ENCODE assay signal across 8 cellular contexts in the genomic region with DNA sequence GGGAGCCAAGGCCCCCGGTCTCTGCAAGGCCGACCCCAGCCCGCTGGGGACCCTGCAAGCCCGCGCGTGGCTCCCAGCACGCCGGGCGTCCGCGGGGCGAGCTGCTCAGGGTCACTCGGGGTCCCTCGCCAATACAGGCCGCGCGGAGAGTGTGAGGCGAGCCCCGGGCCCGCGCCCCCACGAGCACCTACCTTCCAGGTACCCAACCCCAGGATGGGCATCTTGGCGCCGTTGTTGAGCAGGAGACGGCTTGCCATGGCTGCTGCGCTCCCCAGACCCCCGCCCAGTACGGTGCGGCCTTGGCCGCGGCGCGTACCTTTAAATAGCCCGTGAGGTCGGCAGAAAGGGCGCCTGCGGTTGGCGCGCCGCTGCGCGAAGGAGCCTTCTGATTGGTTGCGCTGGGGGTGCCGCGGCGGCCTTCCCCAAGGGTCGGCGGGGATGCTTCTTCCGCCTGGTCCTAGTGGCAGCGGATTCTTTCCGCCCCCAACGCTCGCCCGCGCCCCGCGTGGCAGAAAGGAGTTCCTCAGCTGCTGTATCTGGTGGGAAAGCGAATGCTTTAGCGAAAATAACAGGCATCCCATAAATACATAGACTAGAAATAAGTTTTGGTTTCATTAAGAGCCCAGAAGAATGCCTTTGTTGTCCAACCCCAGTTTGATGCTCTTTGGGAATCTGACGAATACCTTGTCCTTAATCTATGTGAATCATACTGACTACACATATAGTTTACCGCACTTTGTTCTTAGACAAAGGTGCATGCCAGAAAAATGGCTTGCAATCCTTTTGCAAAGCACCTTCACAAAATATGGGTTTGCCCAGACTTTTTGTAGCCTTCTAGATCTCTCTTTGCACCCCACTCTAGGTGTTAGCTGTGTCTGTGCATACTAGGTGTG. TPM values are rescaled to one million over a fixed set of nuclear protein-coding genes. Genes with fewer than 3 reads are reported as not detected.
A peak's percentile ranks its signal among the peaks of the same experiment; 100 is the strongest.
DNase-seq lines count a peak whose midpoint lies in the region; ATAC-seq and TF ChIP-seq lines count a peak whose summit lies in the region.

A gene (minus strand): TSS at position 295 of the 893 bp plus-strand sequence. CDS start 38 bp downstream, at position 257.

- TF ChIP-seq CTCF in RWPE2 (IDR thresholded peaks at IDR 0.05; ENCODE audit: poor library complexity, severe bottlenecking): peak; percentile 63
- peak; percentile 58 for TF ChIP-seq CTCF in foreskin keratinocyte (conservative IDR thresholded peaks at IDR 0.05)
- peak; percentile 59 for TF ChIP-seq CTCF in neural progenitor cell (IDR thresholded peaks at IDR 0.05)

- peak within 1 kb of the TSS; percentile 92 for H3K4me3 ChIP-seq in RWPE2 (ENCODE audit: severe bottlenecking)
- peak within 1 kb of the TSS; percentile 78 for H3K4me3 ChIP-seq in neural progenitor cell
- peak within 1 kb of the TSS; percentile 66 to 95 (median 81) for H3K4me3 ChIP-seq in subcutaneous abdominal adipose tissue (ENCODE audit: low read depth in 1 of 5, low read length in 5 of 5)

- H3K36me3 ChIP-seq in KOPT-K1 (ENCODE audit: insufficient read depth, low read length): peaks cover 10% of the 10 kb centered on the region; the same call in 1 of the 2 replicates
- peaks cover 16% of the 10 kb centered on the region; the same call in 1 of the 2 replicates for H3K36me3 ChIP-seq in RWPE2 (ENCODE audit: low read depth)
- H3K36me3 ChIP-seq in neural progenitor cell: no peaks in the 10 kb centered on the region
- H3K36me3 ChIP-seq in subcutaneous abdominal adipose tissue (ENCODE audit: control insufficient read depth in 5 of 5, insufficient read depth in 5 of 5, low read length in 5 of 5): peaks cover 0 to 4% (median 0%) of the 10 kb centered on the region in 5 donors

- H3K27ac ChIP-seq in KOPT-K1 (ENCODE audit: low read depth, low read length, poor library complexity, severe bottlenecking) (peak within 1 kb of the TSS; percentile 54), RWPE2 (ENCODE audit: poor library complexity, severe bottlenecking) (peak within 1 kb of the TSS; percentile 28), foreskin keratinocyte (peak within 1 kb of the TSS; percentile 42), neural progenitor cell (no peak within 1 kb of the TSS), subcutaneous abdominal adipose tissue (ENCODE audit: low read depth, low read length) (peak within 1 kb of the TSS; percentile 43)

- peaks cover 7% of the 10 kb centered on the region for H3K9me3 ChIP-seq in KOPT-K1 (ENCODE audit: insufficient read depth, low read length, poor library complexity, severe bottlenecking)
- H3K9me3 ChIP-seq in RWPE2 (ENCODE audit: severe bottlenecking): peaks cover 3% of the 10 kb centered on the region
- H3K9me3 ChIP-seq in neural progenitor cell (ENCODE audit: low read depth): no peaks in the 10 kb centered on the region
- peaks cover 0 to 4% (median 0%) of the 10 kb centered on the region in 5 donors for H3K9me3 ChIP-seq in subcutaneous abdominal adipose tissue (ENCODE audit: control insufficient read depth in 5 of 5, low read length in 5 of 5)

- H3K36me3 Mint-ChIP-seq in neural progenitor cell: peaks cover 17% of the 10 kb centered on the region

- H3K9me3 Mint-ChIP-seq in neural progenitor cell: peaks cover 2% of the 10 kb centered on the region

- H3K4me1 ChIP-seq in RWPE2 (ENCODE audit: insufficient read depth, poor library complexity, severe bottlenecking) (peaks cover 7% of the 10 kb centered on the region), foreskin keratinocyte (peaks cover 6% of the 10 kb centered on the region), neural progenitor cell (peaks cover 8% of the 10 kb centered on the region), subcutaneous abdominal adipose tissue (ENCODE audit: control insufficient read depth in 5 of 5, insufficient read depth in 5 of 5, low read length in 5 of 5) (peaks cover 0 to 36% (median 32%) of the 10 kb centered on the region in 5 donors)

- peaks cover 5% of the 10 kb centered on the region for H3K27me3 Mint-ChIP-seq in neural progenitor cell (ENCODE audit: insufficient read depth, low read depth)

- peak within 1 kb of the TSS; percentile 83 for H2AFZ ChIP-seq in neural progenitor cell (replicated peaks)

- H3K79me2 ChIP-seq in neural progenitor cell (ENCODE audit: low read depth): peaks cover 30% of the 10 kb centered on the region

- H3K27me3 ChIP-seq in RWPE2 (ENCODE audit: insufficient read depth, poor library complexity, severe bottlenecking): no peaks in the 10 kb centered on the region
- no peaks in the 10 kb centered on the region for H3K27me3 ChIP-seq in foreskin keratinocyte
- peaks cover 14% of the 10 kb centered on the region for H3K27me3 ChIP-seq in neural progenitor cell
- no peaks in the 10 kb centered on the region for H3K27me3 ChIP-seq in subcutaneous abdominal adipose tissue (ENCODE audit: control insufficient read depth in 5 of 5, insufficient read depth in 4 of 5, low read length in 5 of 5)

- H4K20me1 ChIP-seq in neural progenitor cell (ENCODE audit: low read depth): peaks cover 9% of the 10 kb centered on the region

- no peaks in the 10 kb centered on the region for H3F3A ChIP-seq in neural progenitor cell (ENCODE audit: low read depth)

- peaks cover 17% of the 10 kb centered on the region for H3K4me1 Mint-ChIP-seq in neural progenitor cell

- ATAC-seq in GM21723 (IDR thresholded peaks at IDR 0.05; ENCODE audit: unreplicated experiment): peak; percentile 97
- ATAC-seq in RWPE2 (ENCODE audit: low read depth): peak; percentile 91
- peak; percentile 86 for ATAC-seq in foreskin keratinocyte

- H3K9ac ChIP-seq in neural progenitor cell (peak within 1 kb of the TSS; percentile 8), subcutaneous abdominal adipose tissue (ENCODE audit: low read length in 5 of 5) (peak within 1 kb of the TSS; percentile 6 to 83 (median 76))

- H3K4me3 Mint-ChIP-seq in neural progenitor cell: peak within 1 kb of the TSS; percentile 94

- H3K4me2 ChIP-seq in neural progenitor cell: peak within 1 kb of the TSS; percentile 90

- DNase-seq in DMS79 treated with DMSO at 0.1 percent for 48 hours (lab: John Stamatoyannopoulos, UW) (peak; percentile 87), RWPE2 (ENCODE audit: low spot score) (peak; percentile 87), foreskin keratinocyte (peak; percentile 64 to 80), neural progenitor cell (ENCODE audit: low spot score) (peak; percentile 95)
- peak; percentile 84 for DNase-seq in activated gamma-delta T cell treated with anti-CD3 and anti-CD28 coated beads, Interleukin-2, amount 50 U/mL, for 16 hours (ENCODE audit: low read depth)

- H3K27ac Mint-ChIP-seq in neural progenitor cell: peak within 1 kb of the TSS; percentile 33

RNA-seq across cellular contexts. Expression of the gene that starts here (rescaled TPM):
- total RNA-seq in foreskin keratinocyte (82.0 and 89.5 TPM in 2 replicates), neural progenitor cell (ENCODE audit: low replicate concordance) (105 and 153 TPM in 2 replicates)
- polyA plus RNA-seq in foreskin keratinocyte: 113 and 132 TPM in 2 replicates
